Comparison of ENCODE assay signal across 19 cellular contexts in the genomic region with DNA sequence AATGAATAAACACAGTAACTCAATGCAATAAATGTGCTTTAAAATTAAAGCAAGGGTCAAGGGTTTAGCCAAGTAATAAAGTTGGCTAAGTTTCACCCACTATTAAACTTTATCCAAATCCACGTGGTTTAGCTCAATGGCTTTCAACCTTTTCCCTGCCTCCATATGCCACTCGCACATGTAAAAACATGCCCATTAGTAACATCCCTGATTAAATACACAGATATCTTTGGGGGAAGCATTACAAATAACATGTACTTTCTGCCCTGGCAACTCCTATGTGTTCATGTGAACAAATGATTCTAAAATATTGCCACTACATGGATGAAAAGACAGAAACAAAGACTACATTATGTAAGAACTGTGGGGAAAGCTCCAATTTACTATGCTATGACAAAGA.
DNase-seq lines count a peak whose midpoint lies in the region; ATAC-seq, FAIRE-seq and TF ChIP-seq lines count a peak whose summit lies in the region.
"Had no signal": no experiment of that assay in that cellular context is flagged by ENCODE, and none has a peak within 500 bp of the region (broad histone marks: within the 10 kb centered on the region; RNA-seq: fewer than 3 reads in every experiment).

No MANE protein-coding gene starts in this region.

- 100% methylated on average over 2 of the region's 2 CpGs for WGBS in GM12878 (ENCODE audit: insufficient coverage, insufficient replicate concordance, low lambda C conversion rate, missing lambda C conversion rate)
- 28 to 56% (median 36%) methylated on average over 2 of the region's 2 CpGs for WGBS in small intestine, 3 donors

- H3K27me3 ChIP-seq in HUES6 (ENCODE audit: control insufficient read depth, insufficient read depth, low read length) (no peaks in the 10 kb centered on the region), GM12878 (replicated peaks in 1 of 2; ENCODE audit: control insufficient read depth in 2 of 2, insufficient read depth in 2 of 2, low read length in 1 of 2) (no peaks in the 10 kb centered on the region), foreskin keratinocyte (no peaks in the 10 kb centered on the region), small intestine (ENCODE audit: control insufficient read depth in 2 of 2, insufficient read depth in 2 of 2, low read length in 2 of 2) (no peaks in the 10 kb centered on the region)

- SMC1A ChIA-PET in GM12878 (lab: Charles Lee; ENCODE audit: uncharacterized antibody, unreplicated experiment): interaction anchor here (1.0 to 1.6 kb wide), 3 partner anchors 15 to 75 kb away, joined by 3 to 6 read pairs (median 4); no protein-coding TSS in a partner anchor

- CTCF ChIA-PET in GM12878 (lab: Yijun Ruan, JAX): interaction anchor here (1.5 kb wide), 1 partner anchor 42 kb away, joined by 3 read pairs; no protein-coding TSS in a partner anchor

- TF ChIP-seq RAD21 in GM12878 (IDR thresholded peaks at IDR 0.05; ENCODE audit: insufficient read depth, low read depth, low read length): no peak

- TF ChIP-seq EP300 in GM12878 (IDR thresholded peaks at IDR 0.05; ENCODE audit: borderline replicate concordance in 1 of 2, control insufficient read depth in 1 of 2, low read depth in 2 of 2, low read length in 2 of 2): no peak

- in situ Hi-C loops in GM12878 (cut with MboI): no loop called here

- H3K4me3 ChIP-seq in HUES6 (ENCODE audit: low read depth, low read length) (no peak overlapping the region), GM12878 (no peak overlapping the region), small intestine (ENCODE audit: low read depth in 1 of 2, low read length in 2 of 2) (no peak overlapping the region)
- H3K4me3 ChIP-seq: A549, GM23248 had no signal

- H3K27ac ChIP-seq in HUES6 (ENCODE audit: low read depth, low read length) (peak overlapping the region; percentile 2; the same call in 1 of the 2 replicates), GM12878 (ENCODE audit: control insufficient read depth, insufficient read depth) (no peak overlapping the region), foreskin keratinocyte (peak overlapping the region; percentile 2), small intestine (ENCODE audit: low read depth in 1 of 2, low read length in 1 of 2) (no peak overlapping the region), caudate nucleus (ENCODE audit: low read depth, low read length) (no peak overlapping the region)
- H3K27ac ChIP-seq: A549, GM23248 had no signal

- ATAC-seq in GM12878 (no peak), foreskin keratinocyte (peak; percentile 66), HG02588 (IDR thresholded peaks at IDR 0.05; ENCODE audit: unreplicated experiment) (no peak)
- ATAC-seq: A549, HCT116, HepG2 had no signal

- TF ChIP-seq CTCF in GM12878 (IDR thresholded peaks at IDR 0.05 in 2 of 3, conservative IDR thresholded peaks at IDR 0.05 in 1 of 3; ENCODE audit: control insufficient read depth in 2 of 3, extremely low read depth in 1 of 3, insufficient read depth in 1 of 3, low read depth in 3 of 3, low read length in 3 of 3): no peak
- no peak for TF ChIP-seq CTCF in foreskin keratinocyte (conservative IDR thresholded peaks at IDR 0.05)

- H3K9ac ChIP-seq in HUES6 (ENCODE audit: low read length) (no peak overlapping the region), GM12878 (ENCODE audit: control insufficient read depth, insufficient read depth, low read length) (no peak overlapping the region)
- H3K9ac ChIP-seq: GM23248 had no signal

- POLR2A ChIA-PET in GM12878 (lab: Charles Lee): no interaction called here

- H3K36me3 ChIP-seq in HUES6 (ENCODE audit: control insufficient read depth, insufficient read depth, low read length): peaks cover 21% of the 10 kb centered on the region
- peaks cover 2 to 23% of the 10 kb centered on the region in 2 experiments for H3K36me3 ChIP-seq in GM12878 (ENCODE audit: control insufficient read depth in 2 of 2, insufficient read depth in 2 of 2, low read length in 1 of 2)
- peaks cover 3 to 5% of the 10 kb centered on the region in 2 donors for H3K36me3 ChIP-seq in small intestine (ENCODE audit: control insufficient read depth in 2 of 2, insufficient read depth in 2 of 2, low read length in 2 of 2)

- TF ChIP-seq POLR2A in GM12878 (IDR thresholded peaks at IDR 0.05; ENCODE audit: low read depth, low read length): no peak

- peak; percentile 47 for FAIRE-seq in GM12878 (lab: Jason Lieb, UNC)
- no peak for FAIRE-seq in small intestine (lab: Jason Lieb, UNC)
- FAIRE-seq: A549, GM19239, HepG2 had no signal

- no TSS peak for BruUV-seq in GM12878 (replicated peaks; lab: Mats Ljungman, UMichigan)

- H4K20me1 ChIP-seq in GM12878 (ENCODE audit: control insufficient read depth, insufficient read depth): no peaks in the 10 kb centered on the region

- intact Hi-C loops in GM12878 (cut with micrococcal nuclease; ENCODE audit: unreplicated experiment): no loop called here

- DNase-seq in GM12878 (ENCODE audit: low read depth, low spot score) (no peak), foreskin keratinocyte (peak; percentile 44 to 71), small intestine (peak; percentile 31), hypothalamus (lab: John Stamatoyannopoulos, UW) (no peak), caudate nucleus (lab: John Stamatoyannopoulos, UW) (no peak)
- DNase-seq: Caco-2; CD4-positive, alpha-beta T cell; GF-D8; GM23248; KBM-7; MV-4-11; NCI-H1694 treated with DMSO at 0.1 percent for 48 hours; SHP77 treated with DMSO at 0.1 percent for 48 hours had no signal

- no peak overlapping the region for H2AFZ ChIP-seq in GM12878 (ENCODE audit: control insufficient read depth, low read depth, low read length)
- H2AFZ ChIP-seq: GM23248 had no signal

- H3K79me2 ChIP-seq in GM12878 (ENCODE audit: control insufficient read depth, insufficient read depth, low read length): no peaks in the 10 kb centered on the region

- no peak overlapping the region for H3K4me2 ChIP-seq in GM12878 (ENCODE audit: control insufficient read depth, insufficient read depth)
- H3K4me2 ChIP-seq: A549 had no signal

- H3K4me1 ChIP-seq in HUES6 (ENCODE audit: control insufficient read depth, insufficient read depth, low read length) (no peaks in the 10 kb centered on the region; the same call in 1 of the 2 replicates), GM12878 (ENCODE audit: control insufficient read depth, insufficient read depth, low read length) (no peaks in the 10 kb centered on the region), foreskin keratinocyte (peaks cover 21% of the 10 kb centered on the region), small intestine (ENCODE audit: control insufficient read depth in 2 of 2, insufficient read depth in 1 of 2, low read depth in 1 of 2, low read length in 1 of 2) (no peaks in the 10 kb centered on the region)
- H3K4me1 ChIP-seq: A549 had no signal

- H3K9me3 ChIP-seq in HUES6 (ENCODE audit: control insufficient read depth, insufficient read depth, low read depth, low read length) (no peaks in the 10 kb centered on the region), GM12878 (replicated peaks; ENCODE audit: control insufficient read depth, insufficient read depth, low read length) (no peaks in the 10 kb centered on the region; the same call in 2 of the 3 replicates), small intestine (ENCODE audit: control insufficient read depth, low read depth) (no peaks in the 10 kb centered on the region)
- H3K9me3 ChIP-seq: A549, Caco-2 had no signal

- RAD21 ChIA-PET in GM12878 (lab: Charles Lee; ENCODE audit: unreplicated experiment): interaction anchor here (1.0 kb wide), 1 partner anchor 47 kb away, joined by 4 read pairs; no protein-coding TSS in a partner anchor

TF ChIP-seq in GM12878, 131 proteins besides CTCF, POLR2A, EP300 and RAD21:
- no peak for TF ChIP-seq EED (IDR thresholded peaks at IDR 0.05; ENCODE audit: low read depth)
- TF ChIP-seq, protein P1, sequence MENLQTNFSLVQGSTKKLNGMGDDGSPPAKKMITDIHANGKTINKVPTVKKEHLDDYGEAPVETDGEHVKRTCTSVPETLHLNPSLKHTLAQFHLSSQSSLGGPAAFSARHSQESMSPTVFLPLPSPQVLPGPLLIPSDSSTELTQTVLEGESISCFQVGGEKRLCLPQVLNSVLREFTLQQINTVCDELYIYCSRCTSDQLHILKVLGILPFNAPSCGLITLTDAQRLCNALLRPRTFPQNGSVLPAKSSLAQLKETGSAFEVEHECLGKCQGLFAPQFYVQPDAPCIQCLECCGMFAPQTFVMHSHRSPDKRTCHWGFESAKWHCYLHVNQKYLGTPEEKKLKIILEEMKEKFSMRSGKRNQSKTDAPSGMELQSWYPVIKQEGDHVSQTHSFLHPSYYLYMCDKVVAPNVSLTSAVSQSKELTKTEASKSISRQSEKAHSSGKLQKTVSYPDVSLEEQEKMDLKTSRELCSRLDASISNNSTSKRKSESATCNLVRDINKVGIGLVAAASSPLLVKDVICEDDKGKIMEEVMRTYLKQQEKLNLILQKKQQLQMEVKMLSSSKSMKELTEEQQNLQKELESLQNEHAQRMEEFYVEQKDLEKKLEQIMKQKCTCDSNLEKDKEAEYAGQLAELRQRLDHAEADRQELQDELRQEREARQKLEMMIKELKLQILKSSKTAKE (IDR thresholded peaks at IDR 0.05; ENCODE audit: low read depth, poor library complexity, severe bottlenecking): no peak
TF ChIP-seq in GM12878: peak in this region for 0.

Comparison
In these comparisons a context has a peak if more than half of its experiments do, and no peak if none do; other contexts are left out.
1. H3K27ac ChIP-seq: peak in HUES6 (single experiment) and foreskin keratinocyte (single experiment); none in GM12878 (single experiment), small intestine (0 of 2) and caudate nucleus (single experiment).
2. DNase-seq: peak in foreskin keratinocyte (2 of 2) and small intestine (single experiment); none in GM12878 (single experiment), hypothalamus (0 of 51) and caudate nucleus (0 of 61).